Comparison of ENCODE assay signal across 1 cellular context in the genomic region with DNA sequence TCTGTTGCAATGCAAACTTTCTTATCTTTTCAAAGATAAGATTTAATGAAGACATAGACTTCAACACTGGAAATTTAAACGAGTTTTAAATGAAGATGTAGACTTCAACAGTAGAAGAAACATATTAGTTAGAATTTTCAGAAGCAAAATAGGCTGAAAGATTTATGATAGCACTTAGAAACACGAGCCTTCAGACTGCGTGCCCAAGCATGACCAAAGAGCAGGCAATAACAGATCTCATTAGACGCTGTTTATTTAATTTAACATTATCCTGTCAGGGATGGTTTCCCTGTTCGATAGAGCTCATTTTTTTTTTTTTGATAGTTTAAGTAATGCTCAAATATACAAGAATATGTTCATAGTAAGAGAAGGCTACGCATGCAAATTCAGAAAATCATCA.
TF ChIP-seq lines count a peak whose summit lies in the region.

No MANE protein-coding gene starts in this region.

TF ChIP-seq in HEK293, 187 proteins besides CTCF, POLR2A, EP300 and RAD21 (continued from another document):
- TF ChIP-seq, protein P1, sequence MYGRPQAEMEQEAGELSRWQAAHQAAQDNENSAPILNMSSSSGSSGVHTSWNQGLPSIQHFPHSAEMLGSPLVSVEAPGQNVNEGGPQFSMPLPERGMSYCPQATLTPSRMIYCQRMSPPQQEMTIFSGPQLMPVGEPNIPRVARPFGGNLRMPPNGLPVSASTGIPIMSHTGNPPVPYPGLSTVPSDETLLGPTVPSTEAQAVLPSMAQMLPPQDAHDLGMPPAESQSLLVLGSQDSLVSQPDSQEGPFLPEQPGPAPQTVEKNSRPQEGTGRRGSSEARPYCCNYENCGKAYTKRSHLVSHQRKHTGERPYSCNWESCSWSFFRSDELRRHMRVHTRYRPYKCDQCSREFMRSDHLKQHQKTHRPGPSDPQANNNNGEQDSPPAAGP (tag by site-specific recombination; IDR thresholded peaks at IDR 0.05), result peak; percentile 47; the same call in 1 of the 2 replicates
- TF ChIP-seq KLF16 (tag by site-specific recombination; IDR thresholded peaks at IDR 0.05) (no peak), KLF9 (tag by site-specific recombination; IDR thresholded peaks at IDR 0.05; ENCODE audit: low read depth) (no peak), ZNF426 (tag by site-specific recombination; IDR thresholded peaks at IDR 0.05) (no peak), ZNF155 (tag by site-specific recombination; IDR thresholded peaks at IDR 0.05) (no peak), IKZF3 (tag by site-specific recombination; IDR thresholded peaks at IDR 0.05) (peak; percentile 83), ZNF571 (tag by site-specific recombination; IDR thresholded peaks at IDR 0.05) (no peak), HOXC10 (CRISPR knock-in tag; IDR thresholded peaks at IDR 0.05) (no peak), GLIS1 (tag by site-specific recombination; IDR thresholded peaks at IDR 0.05) (peak; percentile 42; the same call in 1 of the 2 replicates), FEZF1 (tag by site-specific recombination; IDR thresholded peaks at IDR 0.05) (peak; percentile 88), ZNF843 (tag by site-specific recombination; IDR thresholded peaks at IDR 0.05) (peak; percentile 93), ZNF48 (tag by site-specific recombination; IDR thresholded peaks at IDR 0.05) (no peak), ZNF660 (tag by site-specific recombination; IDR thresholded peaks at IDR 0.05) (no peak), ZBTB48 (tag by site-specific recombination; IDR thresholded peaks at IDR 0.05) (no peak), WT1 (tag by site-specific recombination; IDR thresholded peaks at IDR 0.05) (peak; percentile 96), ZNF776 (tag by site-specific recombination; IDR thresholded peaks at IDR 0.05; ENCODE audit: borderline replicate concordance) (no peak), ZNF76 (tag by site-specific recombination; IDR thresholded peaks at IDR 0.05; ENCODE audit: borderline replicate concordance, low read depth) (0 out of 2 replicates have a peak, but pooled peaks have one; percentile 17), SP3 (tag by site-specific recombination; IDR thresholded peaks at IDR 0.05) (no peak), MEIS1 (CRISPR knock-in tag; IDR thresholded peaks at IDR 0.05; ENCODE audit: borderline replicate concordance) (0 out of 2 replicates have a peak, but pooled peaks have one; percentile 36)
- TF ChIP-seq, protein P2, sequence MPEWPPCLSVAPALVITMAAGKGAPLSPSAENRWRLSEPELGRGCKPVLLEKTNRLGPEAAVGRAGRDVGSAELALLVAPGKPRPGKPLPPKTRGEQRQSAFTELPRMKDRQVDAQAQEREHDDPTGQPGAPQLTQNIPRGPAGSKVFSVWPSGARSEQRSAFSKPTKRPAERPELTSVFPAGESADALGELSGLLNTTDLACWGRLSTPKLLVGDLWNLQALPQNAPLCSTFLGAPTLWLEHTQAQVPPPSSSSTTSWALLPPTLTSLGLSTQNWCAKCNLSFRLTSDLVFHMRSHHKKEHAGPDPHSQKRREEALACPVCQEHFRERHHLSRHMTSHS (tag by site-specific recombination; IDR thresholded peaks at IDR 0.05), result no peak
- TF ChIP-seq, protein P3, sequence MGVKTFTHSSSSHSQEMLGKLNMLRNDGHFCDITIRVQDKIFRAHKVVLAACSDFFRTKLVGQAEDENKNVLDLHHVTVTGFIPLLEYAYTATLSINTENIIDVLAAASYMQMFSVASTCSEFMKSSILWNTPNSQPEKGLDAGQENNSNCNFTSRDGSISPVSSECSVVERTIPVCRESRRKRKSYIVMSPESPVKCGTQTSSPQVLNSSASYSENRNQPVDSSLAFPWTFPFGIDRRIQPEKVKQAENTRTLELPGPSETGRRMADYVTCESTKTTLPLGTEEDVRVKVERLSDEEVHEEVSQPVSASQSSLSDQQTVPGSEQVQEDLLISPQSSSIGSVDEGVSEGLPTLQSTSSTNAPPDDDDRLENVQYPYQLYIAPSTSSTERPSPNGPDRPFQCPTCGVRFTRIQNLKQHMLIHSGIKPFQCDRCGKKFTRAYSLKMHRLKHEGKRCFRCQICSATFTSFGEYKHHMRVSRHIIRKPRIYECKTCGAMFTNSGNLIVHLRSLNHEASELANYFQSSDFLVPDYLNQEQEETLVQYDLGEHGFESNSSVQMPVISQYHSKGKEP (tag by site-specific recombination; IDR thresholded peaks at IDR 0.05), result peak; percentile 73
- TF ChIP-seq, protein P4, sequence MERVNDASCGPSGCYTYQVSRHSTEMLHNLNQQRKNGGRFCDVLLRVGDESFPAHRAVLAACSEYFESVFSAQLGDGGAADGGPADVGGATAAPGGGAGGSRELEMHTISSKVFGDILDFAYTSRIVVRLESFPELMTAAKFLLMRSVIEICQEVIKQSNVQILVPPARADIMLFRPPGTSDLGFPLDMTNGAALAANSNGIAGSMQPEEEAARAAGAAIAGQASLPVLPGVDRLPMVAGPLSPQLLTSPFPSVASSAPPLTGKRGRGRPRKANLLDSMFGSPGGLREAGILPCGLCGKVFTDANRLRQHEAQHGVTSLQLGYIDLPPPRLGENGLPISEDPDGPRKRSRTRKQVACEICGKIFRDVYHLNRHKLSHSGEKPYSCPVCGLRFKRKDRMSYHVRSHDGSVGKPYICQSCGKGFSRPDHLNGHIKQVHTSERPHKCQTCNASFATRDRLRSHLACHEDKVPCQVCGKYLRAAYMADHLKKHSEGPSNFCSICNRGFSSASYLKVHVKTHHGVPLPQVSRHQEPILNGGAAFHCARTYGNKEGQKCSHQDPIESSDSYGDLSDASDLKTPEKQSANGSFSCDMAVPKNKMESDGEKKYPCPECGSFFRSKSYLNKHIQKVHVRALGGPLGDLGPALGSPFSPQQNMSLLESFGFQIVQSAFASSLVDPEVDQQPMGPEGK (tag by site-specific recombination; IDR thresholded peaks at IDR 0.05), result no peak
- TF ChIP-seq, protein P5, sequence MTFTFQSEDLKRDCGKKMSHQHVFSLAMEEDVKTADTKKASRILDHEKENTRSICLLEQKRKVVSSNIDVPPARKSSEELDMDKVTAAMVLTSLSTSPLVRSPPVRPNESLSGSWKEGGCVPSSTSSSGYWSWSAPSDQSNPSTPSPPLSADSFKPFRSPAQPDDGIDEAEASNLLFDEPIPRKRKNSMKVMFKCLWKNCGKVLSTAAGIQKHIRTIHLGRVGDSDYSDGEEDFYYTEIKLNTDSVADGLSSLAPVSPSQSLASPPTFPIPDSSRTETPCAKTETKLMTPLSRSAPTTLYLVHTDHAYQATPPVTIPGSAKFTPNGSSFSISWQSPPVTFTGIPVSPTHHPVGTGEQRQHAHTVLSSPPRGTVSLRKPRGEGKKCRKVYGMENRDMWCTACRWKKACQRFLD (tag by site-specific recombination; IDR thresholded peaks at IDR 0.05), result no peak
